ENCODE assay signal across 33 cellular contexts in genomic region chr19:50628146-50628545, GRCh38. TPM values are rescaled to one million over a fixed set of nuclear protein-coding genes. Genes with fewer than 3 reads are reported as not detected.
"Had no signal": no experiment of that assay in that cellular context is flagged by ENCODE, and none has a peak within 500 bp of the region (broad histone marks: within the 10 kb centered on the region; RNA-seq: fewer than 3 reads in every experiment).

No MANE protein-coding gene starts in this region.

- H3K27ac Mint-ChIP-seq: dendritic cell treated with granulocyte-macrophage colony-stimulating factor and Interleukin-4, amounts not matched to agents 40 ng/mL and 50 ng/mL, for 4 days; mesothelial cell of epicardium; natural killer cell treated with Interleukin-12 subunit alpha and Interleukin-12 subunit beta and Interleukin-15 and Interleukin-18, amount 100 ng/mL, for 72 hours; stimulated activated memory B cell treated with anti-CD40 and anti-IgM and Interleukin-4, amounts not matched to agents 10 μg/mL and 1 μg/mL and 100 μg/mL, for 72 hours; type B pancreatic cell had no signal

- H3K27ac ChIP-seq: esophagus muscularis mucosa, foreskin keratinocyte, gastroesophageal sphincter, heart left ventricle, hepatocyte, psoas muscle, sigmoid colon, testis, tibial artery had no signal

- DNase-seq: effector CD8-positive, alpha-beta T cell; foreskin keratinocyte; heart left ventricle; kidney; mesenchymal stem cell; mucosa of descending colon; naive B cell; psoas muscle; right cardiac atrium; sigmoid colon; stimulated activated CD4-positive, alpha-beta T cell treated with anti-CD3 and anti-CD28 coated beads, Interleukin-4, amount 100 ng/mL, for 4 hours; stimulated activated naive CD8-positive, alpha-beta T cell treated with anti-CD3 and anti-CD28 coated beads, Interleukin-15, Interleukin-2, amounts not matched to agents 100 U/mL and 50 U/mL, for 24 hours; substantia nigra; testis; tibial artery had no signal

- H3K4me1 ChIP-seq: esophagus muscularis mucosa, foreskin keratinocyte, gastroesophageal sphincter, heart left ventricle, psoas muscle, sigmoid colon, testis, tibial artery had no signal

- H3K79me2 ChIP-seq: hepatocyte had no signal

- H3K4me2 ChIP-seq: hepatocyte had no signal

- H3K4me3 ChIP-seq: esophagus muscularis mucosa, gastroesophageal sphincter, heart left ventricle, hepatocyte, lung, mucosa of descending colon, psoas muscle, sigmoid colon, testis, tibial artery had no signal

- H3K36me3 Mint-ChIP-seq: mesothelial cell of epicardium; natural killer cell treated with Interleukin-12 subunit alpha and Interleukin-12 subunit beta and Interleukin-15 and Interleukin-18, amount 100 ng/mL, for 72 hours; stimulated activated memory B cell treated with anti-CD40 and anti-IgM and Interleukin-4, amounts not matched to agents 10 μg/mL and 1 μg/mL and 100 μg/mL, for 72 hours; type B pancreatic cell had no signal

- H3K9me3 ChIP-seq: psoas muscle, testis had no signal

- H3K9me3 Mint-ChIP-seq: dendritic cell treated with granulocyte-macrophage colony-stimulating factor and Interleukin-4, amounts not matched to agents 40 ng/mL and 50 ng/mL, for 4 days; mesothelial cell of epicardium; natural killer cell treated with Interleukin-12 subunit alpha and Interleukin-12 subunit beta and Interleukin-15 and Interleukin-18, amount 100 ng/mL, for 72 hours; neural crest cell; stimulated activated memory B cell treated with anti-CD40 and anti-IgM and Interleukin-4, amounts not matched to agents 10 μg/mL and 1 μg/mL and 100 μg/mL, for 72 hours; type B pancreatic cell had no signal

- H3K4me1 Mint-ChIP-seq: mesothelial cell of epicardium; naive B cell; stimulated activated memory B cell treated with anti-CD40 and anti-IgM and Interleukin-4, amounts not matched to agents 10 μg/mL and 1 μg/mL and 100 μg/mL, for 72 hours had no signal

- H3K36me3 ChIP-seq: esophagus muscularis mucosa, gastroesophageal sphincter, heart left ventricle, sigmoid colon, tibial artery had no signal

- H2AFZ ChIP-seq: hepatocyte had no signal

- H3K27me3 ChIP-seq: foreskin keratinocyte, hepatocyte, testis had no signal

- H3K4me3 Mint-ChIP-seq: dendritic cell treated with granulocyte-macrophage colony-stimulating factor and Interleukin-4, amounts not matched to agents 40 ng/mL and 50 ng/mL, for 4 days; mesothelial cell of epicardium; naive B cell; natural killer cell treated with Interleukin-12 subunit alpha and Interleukin-12 subunit beta and Interleukin-15 and Interleukin-18, amount 100 ng/mL, for 72 hours; neural crest cell; stimulated activated memory B cell treated with anti-CD40 and anti-IgM and Interleukin-4, amounts not matched to agents 10 μg/mL and 1 μg/mL and 100 μg/mL, for 72 hours; type B pancreatic cell had no signal

RNA-seq across cellular contexts. Expression of gene SYT3, which starts 11.5 kb away (rescaled TPM):
- total RNA-seq: epithelial cell of proximal tubule; fibroblast of lung; foreskin keratinocyte; left lobe of liver; liver; natural killer cell treated with Interleukin-12 subunit alpha and Interleukin-12 subunit beta and Interleukin-15 and Interleukin-18, amount 100 ng/mL, for 72 hours; skeletal muscle tissue had no signal
- polyA plus RNA-seq: fibroblast of lung, foreskin keratinocyte, liver had no signal

RNA-seq across cellular contexts. Expression of gene C19orf81, which starts 21.1 kb away (rescaled TPM):
- total RNA-seq: fibroblast of lung; foreskin keratinocyte; gastroesophageal sphincter; left lobe of liver; liver; natural killer cell treated with Interleukin-12 subunit alpha and Interleukin-12 subunit beta and Interleukin-15 and Interleukin-18, amount 100 ng/mL, for 72 hours; osteocyte; sigmoid colon; skeletal muscle tissue; urinary bladder had no signal
- polyA plus RNA-seq: fibroblast of lung, heart left ventricle, liver, sigmoid colon had no signal

RNA-seq across cellular contexts. Expression of gene LRRC4B, which starts 59.9 kb away (rescaled TPM):
- total RNA-seq: endothelial cell of umbilical vein; foreskin keratinocyte; natural killer cell treated with Interleukin-12 subunit alpha and Interleukin-12 subunit beta and Interleukin-15 and Interleukin-18, amount 100 ng/mL, for 72 hours had no signal
- polyA plus RNA-seq: foreskin keratinocyte had no signal
